ENCODE assay signal across 9 cellular contexts in the genomic region with DNA sequence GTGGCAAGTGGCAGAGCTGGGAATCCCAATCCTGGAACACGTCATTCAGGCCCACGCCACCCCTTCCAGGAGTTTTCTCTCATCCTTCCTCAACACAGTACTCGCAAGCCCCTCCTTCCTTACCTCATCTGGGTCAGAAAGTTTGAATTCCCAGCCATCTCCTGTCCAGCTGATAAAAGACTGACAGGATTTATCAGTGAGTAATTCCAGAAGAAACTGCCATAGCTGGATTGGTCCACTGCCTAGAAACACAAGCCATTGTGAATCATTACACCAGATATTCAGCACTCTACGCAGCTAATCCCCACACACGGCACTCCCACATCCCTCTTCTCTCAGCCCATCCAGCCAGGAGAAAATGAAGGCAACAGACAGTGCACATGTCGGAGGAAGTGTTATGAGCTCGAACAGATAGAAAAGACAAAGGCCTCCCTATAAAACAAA.
DNase-seq lines count a peak whose midpoint lies in the region; ATAC-seq, FAIRE-seq and TF ChIP-seq lines count a peak whose summit lies in the region.
"Had no signal": no experiment of that assay in that cellular context is flagged by ENCODE, and none has a peak within 500 bp of the region (broad histone marks: within the 10 kb centered on the region; RNA-seq: fewer than 3 reads in every experiment).

No MANE protein-coding gene starts in this region.

- no peaks in the 10 kb centered on the region for H3K27me3 Mint-ChIP-seq in activated CD4-positive, alpha-beta T cell treated with anti-CD3 and anti-CD28 coated beads for 36 hours

- no peaks in the 10 kb centered on the region for H3K27me3 ChIP-seq in bronchial epithelial cell (ENCODE audit: control insufficient read depth, insufficient read depth, low read length)
- H3K27me3 ChIP-seq in lower lobe of right lung (ENCODE audit: low read depth), result no peaks in the 10 kb centered on the region
- H3K27me3 ChIP-seq in tibial artery, result no peaks in the 10 kb centered on the region

- CTCF ChIA-PET in activated CD4-positive, alpha-beta T cell treated with anti-CD3 and anti-CD28 coated beads for 36 hours (lab: Charles Lee), result interaction anchor here (0.5 to 3.3 kb wide), 7 partner anchors 8 to 169 kb away, joined by 3 to 23 read pairs (median 4); no protein-coding TSS in a partner anchor

- H3K9me3 ChIP-seq in lower lobe of right lung, result no peaks in the 10 kb centered on the region
- H3K9me3 ChIP-seq in tibial artery, result no peaks in the 10 kb centered on the region

- peak overlapping the region; percentile 26 for H3K4me3 Mint-ChIP-seq in activated CD4-positive, alpha-beta T cell treated with anti-CD3 and anti-CD28 coated beads for 36 hours

- FAIRE-seq in bronchial epithelial cell (lab: Jason Lieb, UNC), result peak; percentile 52

- ATAC-seq in activated CD4-positive, alpha-beta T cell treated with anti-CD3 and anti-CD28 coated beads for 36 hours, result no peak
- peak in 1 of 2 donors; percentile 40 for ATAC-seq in lower lobe of right lung

- peak overlapping the region; percentile 99 for H3K27ac Mint-ChIP-seq in activated CD4-positive, alpha-beta T cell treated with anti-CD3 and anti-CD28 coated beads for 36 hours

- H3K4me1 ChIP-seq in lower lobe of right lung, result peaks cover 61% of the 10 kb centered on the region
- H3K4me1 ChIP-seq in tibial artery, result peaks cover 0 to 57% (median 43%) of the 10 kb centered on the region in 4 donors

- peaks cover 94% of the 10 kb centered on the region for H3K4me1 Mint-ChIP-seq in activated CD4-positive, alpha-beta T cell treated with anti-CD3 and anti-CD28 coated beads for 36 hours

- TF ChIP-seq POLR2A in lower leg skin (IDR thresholded peaks at IDR 0.05), result no peak

- intact Hi-C loops in activated CD4-positive, alpha-beta T cell treated with anti-CD3 and anti-CD28 coated beads for 36 hours (cut with DNase I, micrococcal nuclease), result loop anchor here in 1 of 2 experiments (10.0 kb wide), 1 partner anchor 371 kb away; no protein-coding TSS in a partner anchor
- intact Hi-C loops in lower lobe of right lung (cut with DNase I) (loop anchor here (10.0 kb wide), 1 partner anchor 51 kb away; no protein-coding TSS in a partner anchor), tibial artery (cut with DNase I; ENCODE audit: low total_unique reads) (no loop called here), lower leg skin (cut with DNase I; ENCODE audit: low total_unique reads) (no loop called here)

- no peaks in the 10 kb centered on the region for H3K9me3 Mint-ChIP-seq in activated CD4-positive, alpha-beta T cell treated with anti-CD3 and anti-CD28 coated beads for 36 hours (ENCODE audit: low read depth)

- WGBS in lower leg skin, 2 donors, result 82 to 85% methylated on average over 7 of the region's 7 CpGs

- H3K27ac ChIP-seq in lower lobe of right lung (peak overlapping the region; percentile 36), tibial artery (peak overlapping the region; percentile 54 to 74)

- H3K36me3 ChIP-seq in bronchial epithelial cell (ENCODE audit: control insufficient read depth, insufficient read depth, low read length), result peaks cover 20% of the 10 kb centered on the region
- H3K36me3 ChIP-seq in lower lobe of right lung, result peaks cover 72% of the 10 kb centered on the region
- peaks cover 26 to 36% (median 35%) of the 10 kb centered on the region in 3 donors for H3K36me3 ChIP-seq in tibial artery

- DNase-seq in activated CD4-positive, alpha-beta T cell treated with anti-CD3 and anti-CD28 coated beads for 36 hours, result no peak
- no peak for DNase-seq in activated CD4-positive, alpha-beta T cell treated with anti-CD3 and anti-CD28 coated beads for 48 hours
- DNase-seq in bronchial epithelial cell (ENCODE audit: low read depth), result peak; percentile 34
- DNase-seq in lower lobe of right lung, result no peak
- DNase-seq in tibial artery, result peak in 1 of 2 donors; percentile 48
- no peak for DNase-seq in MV-4-11 (lab: John Stamatoyannopoulos, UW)
- DNase-seq in NOMO-1 treated with DMSO at 0.1 percent for 48 hours (lab: John Stamatoyannopoulos, UW; ENCODE audit: unreplicated experiment), result no peak
- no peak for DNase-seq in lower leg skin (ENCODE audit: low spot score in 2 of 2)
- DNase-seq: SW 1271 had no signal

- H3K4me3 ChIP-seq in bronchial epithelial cell (ENCODE audit: low read depth, low read length) (no peak overlapping the region), lower lobe of right lung (no peak overlapping the region), tibial artery (no peak overlapping the region), lower leg skin (ENCODE audit: low read depth, poor library complexity, severe bottlenecking) (no peak overlapping the region)

- TF ChIP-seq CTCF in bronchial epithelial cell (IDR thresholded peaks at IDR 0.05; ENCODE audit: insufficient read depth, low read length, severe bottlenecking) (no peak), lower lobe of right lung (IDR thresholded peaks at IDR 0.05) (no peak), tibial artery (IDR thresholded peaks at IDR 0.05) (no peak), lower leg skin (IDR thresholded peaks at IDR 0.05) (no peak)

- peaks cover 97% of the 10 kb centered on the region for H3K36me3 Mint-ChIP-seq in activated CD4-positive, alpha-beta T cell treated with anti-CD3 and anti-CD28 coated beads for 36 hours (ENCODE audit: low read depth)

- POLR2A ChIA-PET in activated CD4-positive, alpha-beta T cell treated with anti-CD3 and anti-CD28 coated beads for 36 hours (lab: Charles Lee), result interaction anchor here (0.7 to 1.4 kb wide), 4 partner anchors 41 to 124 kb away, joined by 3 to 6 read pairs (median 4); no protein-coding TSS in a partner anchor
